In genomic region chr17:57294629-57295501, GRCh38 we compare ENCODE assay signal across 8 cellular contexts. TPM values are rescaled to one million over a fixed set of nuclear protein-coding genes. Genes with fewer than 3 reads are reported as not detected.
DNase-seq lines count a peak whose midpoint lies in the region; ATAC-seq and FAIRE-seq lines count a peak whose summit lies in the region.

No MANE protein-coding gene starts in this region.

- H3K27ac Mint-ChIP-seq in activated naive CD4-positive, alpha-beta T cell treated with anti-CD3 and anti-CD28 coated beads, Interleukin-2, amount 50 U/mL, for 24 hours, result peak overlapping the region; percentile 51
- H3K27ac Mint-ChIP-seq in naive thymus-derived CD8-positive, alpha-beta T cell, result peak overlapping the region; percentile 53 to 92 (median 79)

- H3K27me3 Mint-ChIP-seq in activated naive CD4-positive, alpha-beta T cell treated with anti-CD3 and anti-CD28 coated beads, Interleukin-2, amount 50 U/mL, for 24 hours, result no peaks in the 10 kb centered on the region
- H3K27me3 Mint-ChIP-seq in naive thymus-derived CD8-positive, alpha-beta T cell, result no peaks in the 10 kb centered on the region

- no peaks in the 10 kb centered on the region for H3K9me3 Mint-ChIP-seq in activated naive CD4-positive, alpha-beta T cell treated with anti-CD3 and anti-CD28 coated beads, Interleukin-2, amount 50 U/mL, for 24 hours
- peaks cover 0 to 2% (median 0%) of the 10 kb centered on the region in 9 donors for H3K9me3 Mint-ChIP-seq in naive thymus-derived CD8-positive, alpha-beta T cell

- peak; percentile 99 for ATAC-seq in naive thymus-derived CD8-positive, alpha-beta T cell
- ATAC-seq in HG03378 (IDR thresholded peaks at IDR 0.05; ENCODE audit: unreplicated experiment) (no peak), HG03280 (IDR thresholded peaks at IDR 0.05; ENCODE audit: unreplicated experiment) (no peak), HG02623 (IDR thresholded peaks at IDR 0.05; ENCODE audit: unreplicated experiment) (no peak)

- POLR2A ChIA-PET in naive thymus-derived CD8-positive, alpha-beta T cell (lab: Charles Lee), result interaction anchor here (0.6 to 1.2 kb wide), 3 partner anchors 10 to 38 kb away, joined by 4 to 8 read pairs (median 5); partner anchors contain the start of gene MSI2

- peak; percentile 18 for FAIRE-seq in GM19239 (lab: Jason Lieb, UNC)

- DNase-seq in GM19239 (ENCODE audit: insufficient read length, low spot score) (no peak), NCI-H446 treated with DMSO at 0.1 percent for 48 hours (lab: John Stamatoyannopoulos, UW) (peak; percentile 55), GM03348 (ENCODE audit: low spot score) (no peak)
- DNase-seq in naive thymus-derived CD8-positive, alpha-beta T cell, result peak in 9 of 10 donors; percentile 9 to 80 (median 39)

- peaks cover 19% of the 10 kb centered on the region for H3K36me3 Mint-ChIP-seq in activated naive CD4-positive, alpha-beta T cell treated with anti-CD3 and anti-CD28 coated beads, Interleukin-2, amount 50 U/mL, for 24 hours
- H3K36me3 Mint-ChIP-seq in naive thymus-derived CD8-positive, alpha-beta T cell, result peaks cover 6 to 36% (median 22%) of the 10 kb centered on the region in 3 donors

- H3K4me1 Mint-ChIP-seq in activated naive CD4-positive, alpha-beta T cell treated with anti-CD3 and anti-CD28 coated beads, Interleukin-2, amount 50 U/mL, for 24 hours, result peaks cover 37% of the 10 kb centered on the region
- peaks cover 28 to 43% (median 38%) of the 10 kb centered on the region in 4 donors for H3K4me1 Mint-ChIP-seq in naive thymus-derived CD8-positive, alpha-beta T cell

- peak overlapping the region; percentile 50 for H3K4me3 Mint-ChIP-seq in activated naive CD4-positive, alpha-beta T cell treated with anti-CD3 and anti-CD28 coated beads, Interleukin-2, amount 50 U/mL, for 24 hours
- H3K4me3 Mint-ChIP-seq in naive thymus-derived CD8-positive, alpha-beta T cell, result peak overlapping the region in 8 of 10 donors; percentile 17 to 79 (median 62)

RNA-seq across cellular contexts. Expression of gene MSI2, which starts 38.5 kb away (rescaled TPM):
- total RNA-seq in naive thymus-derived CD8-positive, alpha-beta T cell, result 100 to 1,000 TPM; 122 to 136 TPM
- polyA plus RNA-seq in naive thymus-derived CD8-positive, alpha-beta T cell, result 1 to 10 TPM; 2.5 to 4.9 (median 3.8) TPM

Comparison
In these comparisons a context has a peak if more than half of its experiments do, and no peak if none do; other contexts are left out.
1. DNase-seq: peak in NCI-H446 treated with DMSO at 0.1 percent for 48 hours (single experiment) and naive thymus-derived CD8-positive, alpha-beta T cell (9 of 10); none in GM19239 (single experiment) and GM03348 (single experiment).
2. ATAC-seq: peak in naive thymus-derived CD8-positive, alpha-beta T cell (2 of 2); none in HG03378 (single experiment), HG03280 (single experiment) and HG02623 (single experiment).